ENCODE assay signal across 10 cellular contexts in the genomic region with DNA sequence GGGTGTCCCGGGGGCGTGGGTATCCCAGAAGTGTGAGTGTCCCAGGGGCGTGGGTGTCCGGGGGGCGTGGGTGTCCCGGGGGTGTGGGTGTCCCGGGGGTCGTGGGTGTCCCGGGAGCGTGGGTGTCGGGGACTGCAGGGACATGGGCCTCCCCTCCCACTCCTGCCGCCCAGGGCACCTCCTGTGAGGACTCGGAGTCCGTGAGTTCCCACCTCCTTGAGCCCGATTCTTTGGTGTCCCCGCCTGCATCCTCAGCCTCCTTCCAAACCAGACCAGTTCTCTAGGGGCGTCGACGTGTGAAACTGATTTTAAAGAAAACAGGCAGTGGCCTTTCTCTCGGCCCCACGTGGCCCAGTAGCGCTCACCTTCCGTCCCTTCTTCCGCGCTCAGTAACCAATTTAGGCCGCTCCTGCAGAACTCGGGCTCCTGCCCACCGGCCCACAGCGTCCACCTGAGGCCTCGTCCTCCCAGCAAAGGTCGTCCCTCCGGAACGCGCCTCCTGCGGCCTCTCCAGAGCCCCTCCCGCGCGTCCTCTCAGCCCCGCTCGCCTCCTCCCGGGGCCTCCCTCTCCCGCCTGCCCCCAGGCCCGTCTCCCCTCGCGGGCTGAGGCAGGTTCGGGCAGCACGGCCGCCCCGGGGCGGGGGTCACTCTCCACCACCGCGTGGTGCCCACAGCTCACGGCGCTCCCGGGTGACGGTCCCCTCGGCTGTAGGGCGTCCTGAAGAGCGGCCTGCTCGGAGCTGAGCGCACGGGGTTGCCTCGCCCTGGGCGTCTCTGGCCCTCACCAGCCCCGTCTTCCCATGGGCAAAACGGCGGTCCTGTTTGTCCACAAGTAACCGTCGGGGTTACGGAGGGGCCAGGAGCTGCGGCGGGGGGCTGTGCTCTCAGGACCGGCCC. TPM values are rescaled to one million over a fixed set of nuclear protein-coding genes. Genes with fewer than 3 reads are reported as not detected.
A peak's percentile ranks its signal among the peaks of the same experiment; 100 is the strongest.
DNase-seq lines count a peak whose midpoint lies in the region; ATAC-seq and TF ChIP-seq lines count a peak whose summit lies in the region.
"Had no signal": no experiment of that assay in that cellular context is flagged by ENCODE, and none has a peak within 500 bp of the region (broad histone marks: within the 10 kb centered on the region; RNA-seq: fewer than 3 reads in every experiment).

No MANE protein-coding gene starts in this region.

- peaks cover 6% of the 10 kb centered on the region for H3K27me3 Mint-ChIP-seq in activated T-helper 1 cell treated with anti-CD3 and anti-CD28 coated beads, Interleukin-12 subunit alpha, Interleukin-12 subunit beta, Interleukin-2, Interleukin-4 antibody, amounts not matched to agents 30 ng/mL and 10 ng/mL and 1 ng/mL, durations not matched to agents 14 hours and 24 hours and 36 hours (ENCODE audit: insufficient read depth)

- ATAC-seq in HG02798 (IDR thresholded peaks at IDR 0.05; ENCODE audit: poor library complexity, unreplicated experiment), result no peak

- peaks cover 6% of the 10 kb centered on the region; the same call in 1 of the 2 replicates for H3K4me1 ChIP-seq in HUES48 (ENCODE audit: control insufficient read depth, insufficient read depth, low read length)
- H3K4me1 ChIP-seq in smooth muscle cell (ENCODE audit: low read depth), result no peaks in the 10 kb centered on the region

- H3K4me3 Mint-ChIP-seq in activated T-helper 1 cell treated with anti-CD3 and anti-CD28 coated beads, Interleukin-12 subunit alpha, Interleukin-12 subunit beta, Interleukin-2, Interleukin-4 antibody, amounts not matched to agents 30 ng/mL and 10 ng/mL and 1 ng/mL, durations not matched to agents 14 hours and 24 hours and 36 hours, result peak overlapping the region; percentile 33
- H3K4me3 Mint-ChIP-seq: T-helper 1 cell treated with Interleukin-12 subunit alpha and Interleukin-12 subunit beta and Interleukin-4 antibody, amounts not matched to agents 30 μg/mL and 1 μg/mL, for 36 hours had no signal

- H3K27ac Mint-ChIP-seq in activated T-helper 1 cell treated with anti-CD3 and anti-CD28 coated beads, Interleukin-12 subunit alpha, Interleukin-12 subunit beta, Interleukin-2, Interleukin-4 antibody, amounts not matched to agents 30 ng/mL and 10 ng/mL and 1 ng/mL, durations not matched to agents 14 hours and 24 hours and 36 hours, result peak overlapping the region; percentile 52
- H3K27ac Mint-ChIP-seq: T-helper 1 cell treated with Interleukin-12 subunit alpha and Interleukin-12 subunit beta and Interleukin-4 antibody, amounts not matched to agents 30 μg/mL and 1 μg/mL, for 36 hours had no signal

- H3K27ac ChIP-seq in HUES48 (ENCODE audit: low read depth, low read length), result no peak overlapping the region
- H3K27ac ChIP-seq in smooth muscle cell (ENCODE audit: low read depth), result no peak overlapping the region
- H3K27ac ChIP-seq: gastroesophageal sphincter, uterus had no signal

- H3K4me2 ChIP-seq in smooth muscle cell, result peak overlapping the region; percentile 88

- H3K27me3 ChIP-seq in HUES48 (ENCODE audit: control insufficient read depth, insufficient read depth, low read length) (peaks cover 39% of the 10 kb centered on the region), smooth muscle cell (ENCODE audit: low read depth) (peaks cover 5% of the 10 kb centered on the region)

- no peaks in the 10 kb centered on the region for H3K79me2 ChIP-seq in smooth muscle cell (ENCODE audit: low read depth)

- H3K9me3 Mint-ChIP-seq in activated T-helper 1 cell treated with anti-CD3 and anti-CD28 coated beads, Interleukin-12 subunit alpha, Interleukin-12 subunit beta, Interleukin-2, Interleukin-4 antibody, amounts not matched to agents 30 ng/mL and 10 ng/mL and 1 ng/mL, durations not matched to agents 14 hours and 24 hours and 36 hours, result no peaks in the 10 kb centered on the region
- H3K9me3 Mint-ChIP-seq: T-helper 1 cell treated with Interleukin-12 subunit alpha and Interleukin-12 subunit beta and Interleukin-4 antibody, amounts not matched to agents 30 μg/mL and 1 μg/mL, for 36 hours had no signal

- H3K4me3 ChIP-seq in HUES48 (ENCODE audit: low read depth, low read length) (peak overlapping the region; percentile 57; the same call in 1 of the 2 replicates), smooth muscle cell (peak overlapping the region; percentile 48)

- H3K9me3 ChIP-seq in HUES48 (ENCODE audit: control insufficient read depth, insufficient read depth, low read length), result no peaks in the 10 kb centered on the region
- H3K9me3 ChIP-seq in smooth muscle cell (replicated peaks; ENCODE audit: low read depth), result no peaks in the 10 kb centered on the region
- H3K9me3 ChIP-seq: gastroesophageal sphincter, uterus had no signal

- TF ChIP-seq CTCF in smooth muscle cell (IDR thresholded peaks at IDR 0.05; ENCODE audit: borderline replicate concordance, insufficient read depth, poor library complexity, severe bottlenecking), result no peak

- H3F3A ChIP-seq in smooth muscle cell (ENCODE audit: low read depth), result no peaks in the 10 kb centered on the region

- H4K20me1 ChIP-seq in smooth muscle cell (ENCODE audit: low read depth), result no peaks in the 10 kb centered on the region

- H3K9ac ChIP-seq in HUES48 (ENCODE audit: low read depth, low read length) (no peak overlapping the region), smooth muscle cell (ENCODE audit: low read depth) (no peak overlapping the region)

- H3K4me1 Mint-ChIP-seq in activated T-helper 1 cell treated with anti-CD3 and anti-CD28 coated beads, Interleukin-12 subunit alpha, Interleukin-12 subunit beta, Interleukin-2, Interleukin-4 antibody, amounts not matched to agents 30 ng/mL and 10 ng/mL and 1 ng/mL, durations not matched to agents 14 hours and 24 hours and 36 hours (ENCODE audit: low read depth), result no peaks in the 10 kb centered on the region

- no peaks in the 10 kb centered on the region for H3K36me3 Mint-ChIP-seq in activated T-helper 1 cell treated with anti-CD3 and anti-CD28 coated beads, Interleukin-12 subunit alpha, Interleukin-12 subunit beta, Interleukin-2, Interleukin-4 antibody, amounts not matched to agents 30 ng/mL and 10 ng/mL and 1 ng/mL, durations not matched to agents 14 hours and 24 hours and 36 hours (ENCODE audit: low read depth)

- DNase-seq in activated T-helper 1 cell treated with anti-CD3 and anti-CD28 coated beads, Interleukin-12 subunit alpha, Interleukin-12 subunit beta, Interleukin-2, Interleukin-4 antibody, amounts not matched to agents 30 ng/mL and 10 ng/mL and 1 ng/mL, durations not matched to agents 14 hours and 24 hours and 36 hours (ENCODE audit: low spot score), result no peak
- DNase-seq in left kidney (ENCODE audit: low read depth, low spot score), result peak; percentile 39
- DNase-seq in smooth muscle cell (lab: John Stamatoyannopoulos, UW; ENCODE audit: unreplicated experiment), result no peak
- DNase-seq in superior temporal gyrus (ENCODE audit: extremely low spot score), result no peak
- DNase-seq in NCI-H1694 treated with DMSO at 0.1 percent for 48 hours (lab: John Stamatoyannopoulos, UW), result no peak
- DNase-seq: uterus had no signal

- WGBS in smooth muscle cell (ENCODE audit: low lambda C conversion rate), result 36% methylated on average over 59 of the region's 73 CpGs

- H2AFZ ChIP-seq in smooth muscle cell (ENCODE audit: low read depth), result peak overlapping the region; percentile 62

- intact Hi-C loops in activated T-helper 1 cell treated with anti-CD3 and anti-CD28 coated beads, Interleukin-12 subunit alpha, Interleukin-12 subunit beta, Interleukin-2, Interleukin-4 antibody, amounts not matched to agents 30 ng/mL and 10 ng/mL and 1 ng/mL, durations not matched to agents 14 hours and 24 hours and 36 hours (cut with micrococcal nuclease), result loop anchor here (10.0 kb wide), 1 partner anchor 165 kb away; no protein-coding TSS in a partner anchor

- H3K36me3 ChIP-seq in HUES48 (ENCODE audit: control insufficient read depth, insufficient read depth, low read length) (no peaks in the 10 kb centered on the region), smooth muscle cell (ENCODE audit: low read depth) (no peaks in the 10 kb centered on the region)
- H3K36me3 ChIP-seq: gastroesophageal sphincter, uterus had no signal

RNA-seq across cellular contexts. Expression of gene F7, which starts 3.8 kb away (rescaled TPM):
- not detected in 2 replicates for total RNA-seq in activated T-helper 1 cell treated with anti-CD3 and anti-CD28 coated beads, Interleukin-12 subunit alpha, Interleukin-12 subunit beta, Interleukin-2, Interleukin-4 antibody, amounts not matched to agents 30 ng/mL and 10 ng/mL and 1 ng/mL, durations not matched to agents 14 hours and 24 hours and 36 hours
- 0.63 and 1.7 TPM in 2 replicates for total RNA-seq in smooth muscle cell
- 1.7 TPM in 2 replicates for polyA plus RNA-seq in smooth muscle cell

RNA-seq across cellular contexts. Expression of gene F10, which starts 13.2 kb away (rescaled TPM):
- not detected in 2 replicates for total RNA-seq in activated T-helper 1 cell treated with anti-CD3 and anti-CD28 coated beads, Interleukin-12 subunit alpha, Interleukin-12 subunit beta, Interleukin-2, Interleukin-4 antibody, amounts not matched to agents 30 ng/mL and 10 ng/mL and 1 ng/mL, durations not matched to agents 14 hours and 24 hours and 36 hours
- total RNA-seq in smooth muscle cell, result 17.1 and 19.4 TPM in 2 replicates
- polyA plus RNA-seq in smooth muscle cell, result 28.2 and 43.7 TPM in 2 replicates

RNA-seq across cellular contexts. Expression of gene PROZ, which starts 49.0 kb away (rescaled TPM):
- total RNA-seq in activated T-helper 1 cell treated with anti-CD3 and anti-CD28 coated beads, Interleukin-12 subunit alpha, Interleukin-12 subunit beta, Interleukin-2, Interleukin-4 antibody, amounts not matched to agents 30 ng/mL and 10 ng/mL and 1 ng/mL, durations not matched to agents 14 hours and 24 hours and 36 hours, result not detected in 2 replicates
- not detected in 2 replicates for total RNA-seq in smooth muscle cell
- not detected in 2 replicates for polyA plus RNA-seq in smooth muscle cell
- total RNA-seq: gastroesophageal sphincter, uterus had no signal

Comparison
In these comparisons a context has a peak if more than half of its experiments do, and no peak if none do; other contexts are left out.
1. RNA of gene F10, which starts 13.2 kb away (total RNA-seq): 17.1 to 19.4 TPM in smooth muscle cell; not detected in activated T-helper 1 cell treated with anti-CD3 and anti-CD28 coated beads, Interleukin-12 subunit alpha, Interleukin-12 subunit beta, Interleukin-2, Interleukin-4 antibody, amounts not matched to agents 30 ng/mL and 10 ng/mL and 1 ng/mL, durations not matched to agents 14 hours and 24 hours and 36 hours; every median in the first group is over 10 times any median in the second.